Comparison of ENCODE assay signal across 21 cellular contexts in the genomic region with DNA sequence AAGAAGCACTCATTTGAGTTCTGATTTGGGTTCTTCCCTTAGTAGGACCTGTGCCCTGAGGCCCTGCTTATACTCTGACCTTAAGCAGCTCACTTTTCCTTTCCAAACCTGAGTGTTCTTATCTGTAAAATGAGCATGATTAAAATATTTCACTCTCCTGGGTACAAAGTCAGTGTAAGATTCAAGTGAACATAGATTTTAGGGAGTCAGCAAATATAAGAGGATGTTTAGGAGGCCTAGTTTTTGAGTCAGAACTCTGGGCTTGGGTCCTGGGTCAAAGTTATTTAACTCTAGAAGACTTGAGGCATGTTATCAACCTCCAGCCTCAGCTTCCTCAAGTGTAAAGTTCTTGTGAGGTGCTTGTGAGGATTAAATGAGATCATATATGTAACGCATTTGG. TPM values are rescaled to one million over a fixed set of nuclear protein-coding genes. Genes with fewer than 3 reads are reported as not detected.
DNase-seq lines count a peak whose midpoint lies in the region; ATAC-seq and TF ChIP-seq lines count a peak whose summit lies in the region.
"Had no signal": no experiment of that assay in that cellular context is flagged by ENCODE, and none has a peak within 500 bp of the region (broad histone marks: within the 10 kb centered on the region; RNA-seq: fewer than 3 reads in every experiment).

No MANE protein-coding gene starts in this region.

- no peaks in the 10 kb centered on the region for H3K9me3 Mint-ChIP-seq in CD8-positive, alpha-beta T cell
- H3K9me3 Mint-ChIP-seq: CD4-positive, alpha-beta T cell had no signal

- no peak for TF ChIP-seq CTCF in right atrium auricular region (IDR thresholded peaks at IDR 0.05)
- TF ChIP-seq CTCF in esophagus squamous epithelium (IDR thresholded peaks at IDR 0.05): no peak
- no peak for TF ChIP-seq CTCF in prostate gland (IDR thresholded peaks at IDR 0.05)
- TF ChIP-seq CTCF in CD8-positive, alpha-beta T cell (IDR thresholded peaks at IDR 0.05): no peak

- H3K27me3 Mint-ChIP-seq in CD8-positive, alpha-beta T cell (ENCODE audit: low read depth): peaks cover 12% of the 10 kb centered on the region

- no peak overlapping the region for H3K27ac Mint-ChIP-seq in CD8-positive, alpha-beta T cell
- H3K27ac Mint-ChIP-seq: CD4-positive, alpha-beta T cell had no signal

- H3K27ac ChIP-seq in right atrium auricular region (peak overlapping the region; percentile 62 to 88), esophagus squamous epithelium (peak overlapping the region in 3 of 4 donors; percentile 75 to 83 (median 83)), prostate gland (peak overlapping the region; percentile 48 to 66)
- no peak overlapping the region for H3K27ac ChIP-seq in CD8-positive, alpha-beta T cell (ENCODE audit: low read depth, low read length)
- H3K27ac ChIP-seq: neutrophil had no signal

- H3K4me1 ChIP-seq in right atrium auricular region (peaks cover 0 to 38% of the 10 kb centered on the region in 2 donors), esophagus squamous epithelium (peaks cover 0 to 46% (median 12%) of the 10 kb centered on the region in 3 donors), prostate gland (replicated peaks) (no peaks in the 10 kb centered on the region)
- H3K4me1 ChIP-seq in CD8-positive, alpha-beta T cell (ENCODE audit: insufficient read depth, low read length): no peaks in the 10 kb centered on the region

- no peak overlapping the region for H3K4me3 Mint-ChIP-seq in CD8-positive, alpha-beta T cell
- H3K4me3 Mint-ChIP-seq: CD4-positive, alpha-beta T cell had no signal

- H3K27me3 ChIP-seq in right atrium auricular region (no peaks in the 10 kb centered on the region), esophagus squamous epithelium (no peaks in the 10 kb centered on the region), prostate gland (replicated peaks; ENCODE audit: insufficient read depth) (no peaks in the 10 kb centered on the region)
- no peaks in the 10 kb centered on the region for H3K27me3 ChIP-seq in CD8-positive, alpha-beta T cell (ENCODE audit: insufficient read depth, low read length)
- H3K27me3 ChIP-seq: neutrophil had no signal

- no peak for TF ChIP-seq POLR2A in esophagus squamous epithelium (IDR thresholded peaks at IDR 0.05)
- TF ChIP-seq POLR2A in prostate gland (IDR thresholded peaks at IDR 0.05): no peak

- POLR2A ChIA-PET in CD8-positive, alpha-beta T cell (lab: Charles Lee): no interaction called here

- H3K9me3 ChIP-seq in right atrium auricular region (no peaks in the 10 kb centered on the region), esophagus squamous epithelium (no peaks in the 10 kb centered on the region), prostate gland (no peaks in the 10 kb centered on the region)
- no peaks in the 10 kb centered on the region for H3K9me3 ChIP-seq in CD8-positive, alpha-beta T cell (ENCODE audit: low read length)
- H3K9me3 ChIP-seq: neutrophil had no signal

- CTCF ChIA-PET in CD8-positive, alpha-beta T cell (lab: Charles Lee): interaction anchor here (1.7 kb wide), 1 partner anchor 36 kb away, joined by 4 read pairs; no protein-coding TSS in a partner anchor

- H3K4me3 ChIP-seq in right atrium auricular region (no peak overlapping the region), esophagus squamous epithelium (no peak overlapping the region), prostate gland (no peak overlapping the region)
- H3K4me3 ChIP-seq in CD8-positive, alpha-beta T cell (ENCODE audit: low read depth, low read length): no peak overlapping the region

- DNase-seq in right atrium auricular region (ENCODE audit: low spot score) (no peak), cardiac septum (ENCODE audit: low spot score) (no peak), esophagus squamous epithelium (lab: John Stamatoyannopoulos, UW) (no peak), prostate gland (ENCODE audit: low spot score) (no peak), HK-2 (ENCODE audit: unreplicated experiment) (no peak), NCI-H510A (lab: John Stamatoyannopoulos, UW) (no peak), DMS79 (lab: John Stamatoyannopoulos, UW) (no peak)
- DNase-seq in CD8-positive, alpha-beta T cell: no peak
- DNase-seq: activated CD4-positive, alpha-beta T cell treated with anti-CD3 and anti-CD28 coated beads, Interleukin-2, amount 50 U/mL, for 48 hours; activated naive CD4-positive, alpha-beta T cell treated with Interleukin-2 at 50 U/mL for 16 hours; CD4-positive, alpha-beta T cell; DND-41; effector CD4-positive, alpha-beta T cell; left colon; NCI-H1436 treated with DMSO at 0.1 percent for 48 hours; NCI-H226; RPMI8226; stimulated activated CD4-positive, alpha-beta T cell treated with anti-CD3 and anti-CD28 coated beads, Interleukin-4, amount 100 ng/mL, for 4 hours; stimulated activated CD8-positive, alpha-beta memory T cell treated with anti-CD3 and anti-CD28 coated beads, Interleukin-4, amount 100 ng/mL, for 48 hours had no signal

- no peaks in the 10 kb centered on the region for H3K4me1 Mint-ChIP-seq in CD8-positive, alpha-beta T cell (ENCODE audit: low read depth)

- H3K36me3 ChIP-seq in right atrium auricular region: no peaks in the 10 kb centered on the region
- no peaks in the 10 kb centered on the region for H3K36me3 ChIP-seq in esophagus squamous epithelium
- H3K36me3 ChIP-seq in prostate gland: no peaks in the 10 kb centered on the region
- H3K36me3 ChIP-seq in CD8-positive, alpha-beta T cell (ENCODE audit: insufficient read depth, low read length): no peaks in the 10 kb centered on the region
- H3K36me3 ChIP-seq: neutrophil had no signal

- WGBS in esophagus squamous epithelium, 2 donors: 86 to 93% methylated on average over 1 of the region's 1 CpG
- WGBS in prostate gland: 95% methylated on average over 1 of the region's 1 CpG

- no peaks in the 10 kb centered on the region for H3K36me3 Mint-ChIP-seq in CD8-positive, alpha-beta T cell

- intact Hi-C loops in cardiac septum (cut with DNase I): no loop called here
- intact Hi-C loops in esophagus squamous epithelium (cut with DNase I): no loop called here
- intact Hi-C loops in prostate gland (cut with DNase I): no loop called here
- intact Hi-C loops in CD8-positive, alpha-beta T cell (cut with DNase I, micrococcal nuclease): no loop called here

- ATAC-seq in CD8-positive, alpha-beta T cell: no peak
- ATAC-seq: left colon had no signal

RNA-seq across cellular contexts. Expression of gene SPARC, which starts 8.7 kb away (rescaled TPM):
- total RNA-seq in right atrium auricular region (100 to 1,000 TPM; 292 to 567 TPM), cardiac septum (539 TPM), esophagus squamous epithelium (100 to 1,000 TPM in 1 of 4 donors, 10 to 100 TPM in 3; 14.9 to 164 (median 61.9) TPM), prostate gland (1,000 to 10,000 TPM in 1 of 2 donors, 100 to 1,000 TPM in 1; 101 to 2,249 TPM)
- total RNA-seq in CD8-positive, alpha-beta T cell: under 1 TPM in 1 of 2 experiments, not detected in 1; 0.39 TPM
- total RNA-seq: HT-29 had no signal

Comparison
In these comparisons a context has a peak if more than half of its experiments do, and no peak if none do; other contexts are left out.
1. RNA of gene SPARC, which starts 8.7 kb away (total RNA-seq): 101 to 2,249 TPM in prostate gland, 292 to 567 TPM in right atrium auricular region, 539 TPM in cardiac septum (single experiment) and 14.9 to 164 TPM in esophagus squamous epithelium; 0.39 TPM in CD8-positive, alpha-beta T cell; every median in the first group is over 10 times any median in the second.